ENCODE assay signal across 8 cellular contexts in genomic region chr4:77158487-77158861, GRCh38. TPM values are rescaled to one million over a fixed set of nuclear protein-coding genes. Genes with fewer than 3 reads are reported as not detected.
DNase-seq lines count a peak whose midpoint lies in the region; ATAC-seq and TF ChIP-seq lines count a peak whose summit lies in the region.

No MANE protein-coding gene starts in this region.

- 0 out of 2 replicates have a peak overlapping the region, but pooled peaks have one; percentile 3 for H2AFZ ChIP-seq in OCI-LY3 (ENCODE audit: low read depth, low read length)

- H3K36me3 ChIP-seq in BE2C, result peaks cover 12% of the 10 kb centered on the region
- peaks cover 38% of the 10 kb centered on the region for H3K36me3 ChIP-seq in OCI-LY3 (replicated peaks; ENCODE audit: low read depth, low read length)
- peaks cover 0 to 20% (median 4%) of the 10 kb centered on the region in 3 experiments for H3K36me3 ChIP-seq in naive thymus-derived CD4-positive, alpha-beta T cell (ENCODE audit: control insufficient read depth in 2 of 3, insufficient read depth in 3 of 3, low read length in 3 of 3)

- 0 out of 2 replicates have a peak, but pooled peaks cover 4% of the 10 kb centered on the region for H4K20me1 ChIP-seq in OCI-LY3 (ENCODE audit: insufficient read depth, low read length)

- peaks cover 21% of the 10 kb centered on the region for H3K4me1 Mint-ChIP-seq in central memory CD8-positive, alpha-beta T cell
- peaks cover 19 to 56% (median 52%) of the 10 kb centered on the region in 7 donors for H3K4me1 Mint-ChIP-seq in naive thymus-derived CD4-positive, alpha-beta T cell

- no peak for TF ChIP-seq CTCF in BE2C (IDR thresholded peaks at IDR 0.05; ENCODE audit: low read depth, low read length)
- TF ChIP-seq CTCF in OCI-LY3 (IDR thresholded peaks at IDR 0.05; ENCODE audit: low read depth, low read length), result no peak

- no peaks in the 10 kb centered on the region for H3K27me3 ChIP-seq in BE2C
- H3K27me3 ChIP-seq in OCI-LY3 (ENCODE audit: low read depth, low read length), result no peaks in the 10 kb centered on the region
- H3K27me3 ChIP-seq in naive thymus-derived CD4-positive, alpha-beta T cell (ENCODE audit: control insufficient read depth in 2 of 2, insufficient read depth in 2 of 2, low read length in 2 of 2), result no peaks in the 10 kb centered on the region

- peak overlapping the region; percentile 100 for H3K4me3 Mint-ChIP-seq in central memory CD8-positive, alpha-beta T cell
- peak overlapping the region; percentile 81 to 99 (median 98) for H3K4me3 Mint-ChIP-seq in naive thymus-derived CD4-positive, alpha-beta T cell

- H3K9me3 ChIP-seq in BE2C, result no peaks in the 10 kb centered on the region
- H3K9me3 ChIP-seq in OCI-LY3 (ENCODE audit: insufficient read depth, low read length), result peaks cover 8% of the 10 kb centered on the region; the same call in 1 of the 2 replicates
- H3K9me3 ChIP-seq in naive thymus-derived CD4-positive, alpha-beta T cell (ENCODE audit: control insufficient read depth in 2 of 3, low read length in 3 of 3), result no peaks in the 10 kb centered on the region

- no peak for ATAC-seq in central memory CD8-positive, alpha-beta T cell (replicated peaks; ENCODE audit: extremely low read depth, poor library complexity, severe bottlenecking)
- ATAC-seq in naive thymus-derived CD4-positive, alpha-beta T cell, result no peak
- ATAC-seq in HG03460 (IDR thresholded peaks at IDR 0.05; ENCODE audit: unreplicated experiment), result no peak
- ATAC-seq in HG03196 (IDR thresholded peaks at IDR 0.05; ENCODE audit: unreplicated experiment), result no peak

- intact Hi-C loops in naive thymus-derived CD4-positive, alpha-beta T cell (cut with micrococcal nuclease), result loop anchor here (1.0 to 5.0 kb wide), 8 partner anchors 63 to 1779 kb away; partner anchors contain the start of genes BMP2K (in 1 of the 2), CDKL2 (in 1 of the 2), NAAA (in 1 of the 2) and PAQR3 (in 1 of the 2)

- peak overlapping the region; percentile 44 for H3K27ac Mint-ChIP-seq in central memory CD8-positive, alpha-beta T cell (ENCODE audit: low read depth)
- H3K27ac Mint-ChIP-seq in naive thymus-derived CD4-positive, alpha-beta T cell, result peak overlapping the region; percentile 72 to 99 (median 89)

- H3K27ac ChIP-seq in OCI-LY3 (ENCODE audit: low read length), result no peak overlapping the region
- peak overlapping the region; percentile 85 for H3K27ac ChIP-seq in naive thymus-derived CD4-positive, alpha-beta T cell (ENCODE audit: low read depth, low read length)

- POLR2A ChIA-PET in naive thymus-derived CD4-positive, alpha-beta T cell (lab: Charles Lee), result interaction anchor here (0.5 to 4.0 kb wide), 4 partner anchors 13 to 1168 kb away, joined by 3 to 38 read pairs (median 4); partner anchors contain the start of genes CCNI and SDAD1

- H3K9me3 Mint-ChIP-seq in central memory CD8-positive, alpha-beta T cell, result no peaks in the 10 kb centered on the region
- peaks cover 0 to 8% (median 0%) of the 10 kb centered on the region in 11 donors for H3K9me3 Mint-ChIP-seq in naive thymus-derived CD4-positive, alpha-beta T cell

- H3K27me3 Mint-ChIP-seq in central memory CD8-positive, alpha-beta T cell, result no peaks in the 10 kb centered on the region
- peaks cover 0 to 6% (median 0%) of the 10 kb centered on the region in 5 donors for H3K27me3 Mint-ChIP-seq in naive thymus-derived CD4-positive, alpha-beta T cell

- CTCF ChIA-PET in naive thymus-derived CD4-positive, alpha-beta T cell (lab: Charles Lee), result interaction anchor here (0.9 kb wide), 1 partner anchor 46 kb away, joined by 3 read pairs; no protein-coding TSS in a partner anchor

- peaks cover 44% of the 10 kb centered on the region for H3K36me3 Mint-ChIP-seq in central memory CD8-positive, alpha-beta T cell (ENCODE audit: insufficient read depth)
- H3K36me3 Mint-ChIP-seq in naive thymus-derived CD4-positive, alpha-beta T cell, result peaks cover 4 to 20% (median 14%) of the 10 kb centered on the region in 5 donors

- H3K9ac ChIP-seq in OCI-LY3 (ENCODE audit: low read length), result peak overlapping the region; percentile 87

- H3K79me2 ChIP-seq in OCI-LY3 (ENCODE audit: low read length), result no peaks in the 10 kb centered on the region; the same call in 1 of the 2 replicates

- H3K4me2 ChIP-seq in OCI-LY3 (ENCODE audit: low read length), result peak overlapping the region; percentile 75

- peak overlapping the region; percentile 92 for H3K4me3 ChIP-seq in BE2C (ENCODE audit: low read depth, low read length)
- peak overlapping the region; percentile 94 for H3K4me3 ChIP-seq in OCI-LY3 (ENCODE audit: low read length)
- H3K4me3 ChIP-seq in naive thymus-derived CD4-positive, alpha-beta T cell (ENCODE audit: low read length), result peak overlapping the region; percentile 99

- no peak for DNase-seq in BE2C
- no peak for DNase-seq in central memory CD8-positive, alpha-beta T cell (ENCODE audit: low spot score in 2 of 2)
- DNase-seq in naive thymus-derived CD4-positive, alpha-beta T cell, result peak in 5 of 9 donors; percentile 8 to 28 (median 19)
- no peak for DNase-seq in mucosa of gallbladder (ENCODE audit: low spot score)
- DNase-seq in NCI-H187 (lab: John Stamatoyannopoulos, UW), result no peak

- no peaks in the 10 kb centered on the region for H3K4me1 ChIP-seq in BE2C
- H3K4me1 ChIP-seq in OCI-LY3 (ENCODE audit: low read length), result peaks cover 30% of the 10 kb centered on the region
- peaks cover 10 to 17% of the 10 kb centered on the region in 2 donors for H3K4me1 ChIP-seq in naive thymus-derived CD4-positive, alpha-beta T cell (ENCODE audit: control insufficient read depth in 2 of 2, insufficient read depth in 2 of 2, low read length in 2 of 2)

RNA-seq across cellular contexts. Expression of gene CCNG2, which starts 1.5 kb away (rescaled TPM):
- 1.4 TPM for polyA plus RNA-seq in BE2C (2012; ENCODE audit: insufficient read depth, insufficient read length, low read depth)
- 10 to 100 TPM; 23.6 to 36.7 (median 30.4) TPM for total RNA-seq in naive thymus-derived CD4-positive, alpha-beta T cell
- 10 to 100 TPM in 1 of 2 donors, 1 to 10 TPM in 1; 8.5 to 13.7 TPM for polyA plus RNA-seq in naive thymus-derived CD4-positive, alpha-beta T cell
- 55.3 TPM for total RNA-seq in mucosa of gallbladder

Comparison
In these comparisons a context has a peak if more than half of its experiments do, and no peak if none do; other contexts are left out.
1. DNase-seq: peak in naive thymus-derived CD4-positive, alpha-beta T cell (5 of 9); none in BE2C (single experiment), central memory CD8-positive, alpha-beta T cell (0 of 2), mucosa of gallbladder (single experiment) and NCI-H187 (0 of 2).
2. Peak in every context shown above with its lines, with median percentiles within 50 percentile points of each other: H3K4me3 ChIP-seq.